ENCODE assay signal across 36 cellular contexts in the genomic region with DNA sequence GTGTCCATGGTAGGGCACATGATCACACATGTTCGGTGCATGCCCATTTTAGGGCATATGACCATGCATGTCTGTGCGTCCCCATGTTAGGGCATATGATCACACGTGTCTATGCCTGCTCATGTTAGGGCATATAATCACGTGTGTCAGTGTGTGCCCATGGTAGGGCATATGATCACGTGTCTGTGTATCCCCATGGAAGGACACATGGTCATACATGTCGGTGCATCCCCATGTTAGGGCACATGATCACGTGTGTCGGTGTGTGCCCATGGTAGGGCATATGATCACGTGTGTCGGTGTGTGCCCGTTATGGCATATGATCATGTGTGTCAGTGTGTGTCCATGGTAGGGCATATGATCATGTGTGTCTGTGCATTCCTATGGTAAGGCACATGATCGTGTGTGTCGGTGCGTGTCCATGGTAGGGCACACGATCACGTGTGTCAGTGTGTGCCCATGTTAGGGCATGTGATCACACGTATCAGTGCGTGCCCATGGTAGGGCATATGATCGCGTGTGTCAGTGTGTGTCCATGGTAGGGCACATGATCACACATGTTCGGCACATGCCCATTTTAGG. TPM values are rescaled to one million over a fixed set of nuclear protein-coding genes. Genes with fewer than 3 reads are reported as not detected.
"Had no signal": no experiment of that assay in that cellular context is flagged by ENCODE, and none has a peak within 500 bp of the region (broad histone marks: within the 10 kb centered on the region; RNA-seq: fewer than 3 reads in every experiment).

No MANE protein-coding gene starts in this region.

- H3K27ac Mint-ChIP-seq: activated CD4-positive, alpha-beta memory T cell treated with anti-CD3 and anti-CD28 coated beads for 36 hours; activated CD4-positive, alpha-beta T cell treated with anti-CD3 and anti-CD28 coated beads for 36 hours; activated CD4-positive, alpha-beta T cell treated with anti-CD3 and anti-CD28 coated beads, Interleukin-2, amount 10 ng/mL, durations not matched to agents 24 days and 14 days; activated CD8-positive, alpha-beta memory T cell treated with anti-CD3 and anti-CD28 coated beads, Interleukin-2, amount 10 ng/mL, durations not matched to agents 7 days and 5 days; activated CD8-positive, alpha-beta T cell treated with anti-CD3 and anti-CD28 coated beads, Interleukin-2, amount 10 ng/mL, durations not matched to agents 7 days and 5 days; activated naive CD4-positive, alpha-beta T cell treated with anti-CD3 and anti-CD28 coated beads, Interleukin-2, amount 50 U/mL, for 72 hours; activated naive CD8-positive, alpha-beta T cell treated with anti-CD3 and anti-CD28 coated beads, Interleukin-2, amount 10 ng/mL, durations not matched to agents 7 days and 5 days; activated T-cell treated with anti-CD3 and anti-CD28 coated beads, Interleukin-2, amount 50 U/mL, for 24 hours; activated T-cell treated with anti-CD3 and anti-CD28 coated beads, Interleukin-2, amount 50 U/mL, for 72 hours; effector memory CD8-positive, alpha-beta T cell; T-helper 17 cell; T-helper 2 cell treated with Interferon-gamma antibody and Interleukin-4, amounts not matched to agents 5 μg/mL and 100 μg/mL, for 36 hours had no signal

- H3K9me3 Mint-ChIP-seq: activated CD4-positive, alpha-beta memory T cell treated with anti-CD3 and anti-CD28 coated beads for 36 hours; activated CD4-positive, alpha-beta T cell treated with anti-CD3 and anti-CD28 coated beads, Interleukin-2, amount 10 ng/mL, durations not matched to agents 24 days and 14 days; activated naive CD4-positive, alpha-beta T cell treated with anti-CD3 and anti-CD28 coated beads, Interleukin-2, amount 50 U/mL, for 72 hours; activated naive CD8-positive, alpha-beta T cell treated with anti-CD3 and anti-CD28 coated beads, Interleukin-2, amount 10 ng/mL, durations not matched to agents 7 days and 5 days; activated T-cell treated with anti-CD3 and anti-CD28 coated beads, Interleukin-2, amount 50 U/mL, for 24 hours; central memory CD8-positive, alpha-beta T cell; effector memory CD8-positive, alpha-beta T cell; T-helper 2 cell treated with Interferon-gamma antibody and Interleukin-4, amounts not matched to agents 5 μg/mL and 100 μg/mL, for 36 hours had no signal

- H3K36me3 Mint-ChIP-seq: activated CD4-positive, alpha-beta memory T cell treated with anti-CD3 and anti-CD28 coated beads for 36 hours; activated CD8-positive, alpha-beta memory T cell treated with anti-CD3 and anti-CD28 coated beads, Interleukin-2, amount 10 ng/mL, durations not matched to agents 7 days and 5 days; activated naive CD4-positive, alpha-beta T cell treated with anti-CD3 and anti-CD28 coated beads, Interleukin-2, amount 10 ng/mL, durations not matched to agents 7 days and 5 days; activated naive CD4-positive, alpha-beta T cell treated with anti-CD3 and anti-CD28 coated beads, Interleukin-2, amount 50 U/mL, for 72 hours; activated naive CD8-positive, alpha-beta T cell treated with anti-CD3 and anti-CD28 coated beads, Interleukin-2, amount 10 ng/mL, durations not matched to agents 7 days and 5 days; brain had no signal

- H3K4me3 Mint-ChIP-seq: activated CD4-positive, alpha-beta memory T cell treated with anti-CD3 and anti-CD28 coated beads for 36 hours; activated CD4-positive, alpha-beta T cell treated with anti-CD3 and anti-CD28 coated beads for 36 hours; activated CD4-positive, alpha-beta T cell treated with anti-CD3 and anti-CD28 coated beads, Interleukin-2, amount 10 ng/mL, durations not matched to agents 24 days and 14 days; activated CD8-positive, alpha-beta memory T cell treated with anti-CD3 and anti-CD28 coated beads, Interleukin-2, amount 10 ng/mL, durations not matched to agents 7 days and 5 days; activated CD8-positive, alpha-beta T cell treated with anti-CD3 and anti-CD28 coated beads, Interleukin-2, amount 10 ng/mL, durations not matched to agents 7 days and 5 days; activated naive CD4-positive, alpha-beta T cell treated with anti-CD3 and anti-CD28 coated beads, Interleukin-2, amount 10 ng/mL, durations not matched to agents 7 days and 5 days; activated naive CD8-positive, alpha-beta T cell treated with anti-CD3 and anti-CD28 coated beads, Interleukin-2, amount 10 ng/mL, durations not matched to agents 7 days and 5 days; activated T-cell treated with anti-CD3 and anti-CD28 coated beads, Interleukin-2, amount 50 U/mL, for 24 hours; activated T-cell treated with anti-CD3 and anti-CD28 coated beads, Interleukin-2, amount 50 U/mL, for 72 hours; brain; central memory CD8-positive, alpha-beta T cell; effector memory CD8-positive, alpha-beta T cell; T-helper 17 cell; T-helper 2 cell treated with Interferon-gamma antibody and Interleukin-4, amounts not matched to agents 5 μg/mL and 100 μg/mL, for 36 hours had no signal

- H3K4me1 ChIP-seq: ascending aorta, breast epithelium, esophagus muscularis mucosa, foreskin keratinocyte, gastrocnemius medialis had no signal

- H3K4me3 ChIP-seq: ascending aorta, breast epithelium, esophagus muscularis mucosa, gastrocnemius medialis had no signal

- DNase-seq: activated CD4-positive, alpha-beta memory T cell treated with anti-CD3 and anti-CD28 coated beads for 36 hours; activated CD4-positive, alpha-beta T cell treated with anti-CD3 and anti-CD28 coated beads for 36 hours; activated CD4-positive, alpha-beta T cell treated with anti-CD3 and anti-CD28 coated beads, Interleukin-2, amount 10 ng/mL, durations not matched to agents 24 days and 14 days; activated CD4-positive, CD25-positive, alpha-beta regulatory T cell; activated CD4-positive, CD25-positive, alpha-beta regulatory T cell treated with anti-CD3 and anti-CD28 coated beads, Interleukin-2, amount 50 U/mL, for 72 hours; activated CD8-positive, alpha-beta memory T cell treated with anti-CD3 and anti-CD28 coated beads, Interleukin-2, amount 10 ng/mL, durations not matched to agents 7 days and 5 days; activated CD8-positive, alpha-beta memory T cell treated with anti-CD3 and anti-CD28 coated beads, Interleukin-2, amount 50 U/mL, for 4 hours; activated CD8-positive, alpha-beta T cell treated with anti-CD3 and anti-CD28 coated beads, Interleukin-2, amount 10 ng/mL, durations not matched to agents 7 days and 5 days; activated gamma-delta T cell; activated naive CD4-positive, alpha-beta T cell; activated naive CD4-positive, alpha-beta T cell treated with anti-CD3 and anti-CD28 coated beads, Interleukin-2, amount 10 ng/mL, durations not matched to agents 7 days and 5 days; activated naive CD8-positive, alpha-beta T cell treated with anti-CD3 and anti-CD28 coated beads, Interleukin-2, amount 10 ng/mL, durations not matched to agents 7 days and 5 days; activated T-cell treated with anti-CD3 and anti-CD28 coated beads for 4 hours; activated T-cell treated with anti-CD3 and anti-CD28 coated beads, Interleukin-2, amount 50 U/mL, for 24 hours; activated T-cell treated with anti-CD3 and anti-CD28 coated beads, Interleukin-2, amount 50 U/mL, for 72 hours; cortex of kidney; dermis blood vessel endothelial cell; effector CD4-positive, alpha-beta T cell; effector memory CD8-positive, alpha-beta T cell; erythroblast; foreskin keratinocyte; gastrocnemius medialis; glutamatergic neuron; T-helper 1 cell; T-helper 17 cell; T1000 had no signal

- FAIRE-seq: colon had no signal

- H3K9me3 ChIP-seq: ascending aorta, breast epithelium, esophagus muscularis mucosa, gastrocnemius medialis had no signal

- H3K27ac ChIP-seq: ascending aorta, breast epithelium, esophagus muscularis mucosa, foreskin keratinocyte, gastrocnemius medialis had no signal

- H3K4me1 Mint-ChIP-seq: activated CD4-positive, alpha-beta T cell treated with anti-CD3 and anti-CD28 coated beads for 36 hours; activated CD8-positive, alpha-beta memory T cell treated with anti-CD3 and anti-CD28 coated beads, Interleukin-2, amount 10 ng/mL, durations not matched to agents 7 days and 5 days; activated naive CD4-positive, alpha-beta T cell treated with anti-CD3 and anti-CD28 coated beads, Interleukin-2, amount 10 ng/mL, durations not matched to agents 7 days and 5 days; activated naive CD8-positive, alpha-beta T cell treated with anti-CD3 and anti-CD28 coated beads, Interleukin-2, amount 10 ng/mL, durations not matched to agents 7 days and 5 days; central memory CD8-positive, alpha-beta T cell had no signal

- H3K36me3 ChIP-seq: ascending aorta, breast epithelium, esophagus muscularis mucosa, gastrocnemius medialis had no signal

- ATAC-seq: activated CD4-positive, alpha-beta T cell treated with anti-CD3 and anti-CD28 coated beads for 36 hours; activated CD8-positive, alpha-beta memory T cell treated with anti-CD3 and anti-CD28 coated beads, Interleukin-2, amount 10 ng/mL, durations not matched to agents 7 days and 5 days; activated CD8-positive, alpha-beta T cell treated with anti-CD3 and anti-CD28 coated beads, Interleukin-2, amount 10 ng/mL, durations not matched to agents 7 days and 5 days; activated naive CD4-positive, alpha-beta T cell treated with anti-CD3 and anti-CD28 coated beads, Interleukin-2, amount 50 U/mL, for 72 hours; activated T-cell treated with anti-CD3 and anti-CD28 coated beads, Interleukin-2, amount 50 U/mL, for 72 hours; effector memory CD8-positive, alpha-beta T cell; foreskin keratinocyte; gastrocnemius medialis; T-helper 17 cell had no signal

RNA-seq across cellular contexts. Expression of gene BIRC7, which starts 50.4 kb away (rescaled TPM):
- total RNA-seq: activated CD4-positive, alpha-beta memory T cell treated with anti-CD3 and anti-CD28 coated beads for 36 hours; activated CD4-positive, alpha-beta T cell treated with anti-CD3 and anti-CD28 coated beads, Interleukin-2, amount 10 ng/mL, durations not matched to agents 24 days and 14 days; activated CD8-positive, alpha-beta memory T cell treated with anti-CD3 and anti-CD28 coated beads for 36 hours; activated CD8-positive, alpha-beta memory T cell treated with anti-CD3 and anti-CD28 coated beads, Interleukin-2, amount 10 ng/mL, durations not matched to agents 7 days and 5 days; activated naive CD8-positive, alpha-beta T cell treated with anti-CD3 and anti-CD28 coated beads, Interleukin-2, amount 10 ng/mL, durations not matched to agents 7 days and 5 days; ascending aorta; cerebellum; dermis blood vessel endothelial cell; esophagus muscularis mucosa; foreskin keratinocyte; gastrocnemius medialis; T-helper 17 cell had no signal
- polyA plus RNA-seq: foreskin keratinocyte had no signal
